In the genomic region with DNA sequence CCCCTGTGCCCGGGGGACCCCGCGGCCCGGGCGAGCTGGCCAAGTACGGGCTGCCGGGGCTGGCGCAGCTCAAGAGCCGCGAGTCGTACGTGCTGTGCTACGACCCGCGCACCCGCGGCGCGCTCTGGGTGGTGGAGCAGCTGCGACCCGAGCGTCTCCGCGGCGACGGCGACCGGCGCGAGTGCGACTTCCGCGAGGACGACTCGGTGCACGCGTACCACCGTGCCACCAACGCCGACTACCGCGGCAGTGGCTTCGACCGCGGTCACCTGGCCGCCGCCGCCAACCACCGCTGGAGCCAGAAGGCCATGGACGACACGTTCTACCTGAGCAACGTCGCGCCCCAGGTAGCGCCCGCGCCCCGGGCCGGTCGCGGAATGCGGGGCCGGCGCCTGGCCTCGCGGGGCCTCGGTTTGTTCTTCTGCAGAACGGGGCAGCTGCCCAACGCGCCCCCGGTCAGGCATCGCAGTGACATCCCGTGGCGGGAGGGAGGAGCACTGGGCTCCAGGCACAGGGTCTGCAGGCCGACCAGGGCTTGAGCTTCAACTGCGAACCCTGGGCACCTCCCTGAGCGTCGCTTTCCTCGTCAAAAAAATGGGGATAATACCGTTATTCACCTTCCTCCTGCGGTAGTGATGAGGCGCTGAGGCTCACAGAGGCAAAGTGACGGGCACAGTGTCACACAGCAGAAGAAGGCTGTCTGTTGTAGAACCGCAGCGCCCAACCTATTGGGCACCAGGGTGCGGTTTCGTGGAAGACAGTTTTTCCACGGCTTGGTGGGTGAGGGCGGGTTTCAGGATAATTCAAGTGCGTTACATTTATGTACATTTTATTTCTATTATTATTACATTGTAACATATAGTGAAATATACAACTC, we compare ENCODE assay signal across 8 cellular contexts. TPM values are rescaled to one million over a fixed set of nuclear protein-coding genes. Genes with fewer than 3 reads are reported as not detected.
DNase-seq lines count a peak whose midpoint lies in the region; ATAC-seq, FAIRE-seq and TF ChIP-seq lines count a peak whose summit lies in the region.

No MANE protein-coding gene starts in this region.

- no peaks in the 10 kb centered on the region for H3K9me1 ChIP-seq in endothelial cell of umbilical vein (replicated peaks; ENCODE audit: control insufficient read depth, extremely low read depth, insufficient read depth, low read length)

- intact Hi-C loops in endothelial cell of umbilical vein (cut with micrococcal nuclease) (loop anchor here (1.0 to 5.0 kb wide), 6 partner anchors 10 to 209 kb away; a partner anchor contains a TSS), mucosa of descending colon (cut with DNase I, micrococcal nuclease) (no loop called here)

- peak overlapping the region; percentile 14 for H3K4me2 ChIP-seq in endothelial cell of umbilical vein (ENCODE audit: insufficient read depth, low read length)

- H3K4me1 ChIP-seq in HEK293 (ENCODE audit: control insufficient read depth, insufficient read depth, low read length) (no peaks in the 10 kb centered on the region), endothelial cell of umbilical vein (ENCODE audit: control insufficient read depth, extremely low read depth, insufficient read depth, low read length) (peaks cover 6% of the 10 kb centered on the region), mucosa of descending colon (ENCODE audit: low read depth) (peaks cover 15% of the 10 kb centered on the region)

- POLR2A ChIA-PET in HEK293 (lab: Yijun Ruan, JAX) (interaction anchor here (1.0 to 4.1 kb wide), 17 partner anchors 10 to 262 kb away, joined by 3 to 94 read pairs (median 5); a partner anchor contains a TSS), endothelial cell of umbilical vein (lab: Charles Lee) (interaction anchor here (0.6 to 1.2 kb wide), 2 partner anchors 10 to 11 kb away, joined by 3 read pairs; a partner anchor contains a TSS)

- H3K4me3 ChIP-seq in GM12875 (ENCODE audit: low read depth, low read length), result peak overlapping the region; percentile 58
- peak overlapping the region; percentile 60 for H3K4me3 ChIP-seq in HEK293 (ENCODE audit: low read depth, low read length)
- H3K4me3 ChIP-seq in endothelial cell of umbilical vein (replicated peaks in 1 of 3; ENCODE audit: insufficient read depth in 1 of 3, low read depth in 1 of 3, low read length in 3 of 3), result peak overlapping the region in 2 of 3 experiments; percentile 57 to 63
- peak overlapping the region; percentile 46 for H3K4me3 ChIP-seq in mucosa of descending colon

- DNase-seq in MV-4-11 (lab: John Stamatoyannopoulos, UW) (peak; percentile 7), endothelial cell of umbilical vein (ENCODE audit: low read depth, low spot score) (peak; percentile 29), mucosa of descending colon (peak; percentile 40 to 71 (median 69)), DMS114 treated with DMSO at 0.1 percent for 48 hours (lab: John Stamatoyannopoulos, UW; ENCODE audit: unreplicated experiment) (no peak)
- peak; percentile 32 to 40 for DNase-seq in activated CD4-positive, alpha-beta T cell treated with anti-CD3 and anti-CD28 coated beads, Interleukin-2, amount 50 U/mL, for 4 hours
- peak; percentile 19 to 44 for DNase-seq in stimulated activated naive CD8-positive, alpha-beta T cell treated with anti-CD3 and anti-CD28 coated beads, Interleukin-15, amount 100 ng/mL, for 72 hours

- H3K9ac ChIP-seq in endothelial cell of umbilical vein (replicated peaks; ENCODE audit: extremely low read depth, insufficient read depth, low read length), result no peak overlapping the region

- CTCF ChIA-PET in HEK293 (lab: Yijun Ruan, JAX), result interaction anchor here (0.7 to 2.3 kb wide), 16 partner anchors 8 to 184 kb away, joined by 3 to 16 read pairs (median 6); no protein-coding TSS in a partner anchor
- CTCF ChIA-PET in endothelial cell of umbilical vein (lab: Charles Lee), result interaction anchor here (0.6 to 3.9 kb wide), 32 partner anchors 8 to 217 kb away, joined by 3 to 40 read pairs (median 5); a partner anchor contains a TSS

- H3K9me3 ChIP-seq in HEK293 (ENCODE audit: control insufficient read depth, insufficient read depth, low read depth, low read length) (no peaks in the 10 kb centered on the region), endothelial cell of umbilical vein (replicated peaks; ENCODE audit: control insufficient read depth, insufficient read depth, low read length) (no peaks in the 10 kb centered on the region), mucosa of descending colon (no peaks in the 10 kb centered on the region)

- H3K27me3 ChIP-seq in endothelial cell of umbilical vein (ENCODE audit: control insufficient read depth in 2 of 2, insufficient read depth in 2 of 2, low read length in 2 of 2), result no peaks in the 10 kb centered on the region

- H4K20me1 ChIP-seq in endothelial cell of umbilical vein (replicated peaks; ENCODE audit: control insufficient read depth, extremely low read depth, insufficient read depth, low read length), result no peaks in the 10 kb centered on the region

- dilution Hi-C loops in endothelial cell of umbilical vein (cut with MboI; ENCODE audit: extremely low pct_ligation_motif_present, low sequenced_read_pairs), result no loop called here

- no peaks in the 10 kb centered on the region for H3K79me2 ChIP-seq in endothelial cell of umbilical vein (ENCODE audit: control insufficient read depth, insufficient read depth, low read length)

- H3K27ac ChIP-seq in HEK293 (ENCODE audit: extremely low read depth, low read depth, low read length) (peak overlapping the region; percentile 74; the same call in 1 of the 2 replicates), endothelial cell of umbilical vein (ENCODE audit: insufficient read depth, low read depth, low read length) (no peak overlapping the region)

- H3K27me3 Mint-ChIP-seq in stimulated activated naive CD8-positive, alpha-beta T cell treated with anti-CD3 and anti-CD28 coated beads, Interleukin-15, amount 100 ng/mL, for 72 hours, result no peaks in the 10 kb centered on the region

- ATAC-seq in mucosa of descending colon, result peak; percentile 35
- ATAC-seq in stimulated activated naive CD8-positive, alpha-beta T cell treated with anti-CD3 and anti-CD28 coated beads, Interleukin-15, amount 100 ng/mL, for 72 hours, result peak; percentile 61

- TSS peak; percentile 24 for BruUV-seq in endothelial cell of umbilical vein (replicated peaks; lab: Mats Ljungman, UMichigan)

- peak overlapping the region; percentile 72 to 78 for H3K4me3 Mint-ChIP-seq in stimulated activated naive CD8-positive, alpha-beta T cell treated with anti-CD3 and anti-CD28 coated beads, Interleukin-15, amount 100 ng/mL, for 72 hours

- H3K36me3 ChIP-seq in HEK293 (ENCODE audit: control insufficient read depth in 2 of 2, insufficient read depth in 1 of 2, low read length in 2 of 2) (peaks cover 0 to 40% of the 10 kb centered on the region in 2 experiments; a peak in 1 of 3 replicates), endothelial cell of umbilical vein (ENCODE audit: control insufficient read depth in 2 of 2, extremely low read depth in 1 of 2, insufficient read depth in 2 of 2, low read length in 2 of 2) (peaks cover 0 to 25% of the 10 kb centered on the region in 2 experiments), mucosa of descending colon (ENCODE audit: low read depth) (no peaks in the 10 kb centered on the region)

- peaks cover 32% of the 10 kb centered on the region for H3K4me1 Mint-ChIP-seq in stimulated activated naive CD8-positive, alpha-beta T cell treated with anti-CD3 and anti-CD28 coated beads, Interleukin-15, amount 100 ng/mL, for 72 hours

- H3K27ac Mint-ChIP-seq in stimulated activated naive CD8-positive, alpha-beta T cell treated with anti-CD3 and anti-CD28 coated beads, Interleukin-15, amount 100 ng/mL, for 72 hours, result peak overlapping the region in 1 of 2 donors; percentile 89

- H2AFZ ChIP-seq in endothelial cell of umbilical vein (ENCODE audit: low read depth, low read length), result peak overlapping the region; percentile 68

- FAIRE-seq in endothelial cell of umbilical vein (lab: Jason Lieb, UNC), result peak; percentile 8

- TF ChIP-seq CTCF in GM12875 (IDR thresholded peaks at IDR 0.05; ENCODE audit: borderline replicate concordance, insufficient read depth, low read depth, low read length) (no peak), HEK293 (tag by site-specific recombination; IDR thresholded peaks at IDR 0.05) (peak; percentile 47; the same call in 1 of the 2 replicates), endothelial cell of umbilical vein (IDR thresholded peaks at IDR 0.05; ENCODE audit: extremely low read depth in 1 of 2, insufficient read depth in 1 of 2, low read depth in 1 of 2, low read length in 2 of 2) (peak in 1 of 2 donors; percentile 10), mucosa of descending colon (IDR thresholded peaks at IDR 0.05) (no peak)

- H3K9me3 Mint-ChIP-seq in stimulated activated naive CD8-positive, alpha-beta T cell treated with anti-CD3 and anti-CD28 coated beads, Interleukin-15, amount 100 ng/mL, for 72 hours, result no peaks in the 10 kb centered on the region

- TF ChIP-seq POLR2A in endothelial cell of umbilical vein (IDR thresholded peaks at IDR 0.05; ENCODE audit: low read depth, low read length), result no peak

RNA-seq across cellular contexts. Expression of a gene that starts 0.8 kb away (rescaled TPM):
- total RNA-seq in endothelial cell of umbilical vein, result 17.9 and 18.0 TPM in 2 replicates
- 21.1 and 26.4 TPM in 2 replicates for polyA plus RNA-seq in endothelial cell of umbilical vein
- 15.2 and 16.0 TPM in 2 replicates for polyA plus RNA-seq in endothelial cell of umbilical vein (2011; cell fraction: cytosol; rRNA removed)
- 6.8 and 7.7 TPM in 2 replicates for polyA plus RNA-seq in endothelial cell of umbilical vein (2011; cell fraction: nucleus; rRNA removed)
- polyA plus RNA-seq in endothelial cell of umbilical vein (2012), result 7.2 and 9.2 TPM in 2 replicates
- 6.4 and 7.1 TPM in 2 replicates for polyA minus RNA-seq in endothelial cell of umbilical vein
- 49.8 TPM for polyA minus RNA-seq in endothelial cell of umbilical vein (2011; cell fraction: cytosol; rRNA and poly(A)+ RNA removed)
- 1.4 and 2.2 TPM in 2 replicates for polyA minus RNA-seq in endothelial cell of umbilical vein (2011; cell fraction: nucleus; rRNA and poly(A)+ RNA removed)
- total RNA-seq in mucosa of descending colon, result 10 to 100 TPM; 30.2 to 56.1 (median 37.9) TPM

RNA-seq across cellular contexts. Expression of a gene that starts 10.5 kb away (rescaled TPM):
- 51.6 and 59.3 TPM in 2 replicates for total RNA-seq in endothelial cell of umbilical vein
- 50.4 and 51.4 TPM in 2 replicates for polyA plus RNA-seq in endothelial cell of umbilical vein
- 34.2 and 38.7 TPM in 2 replicates for polyA plus RNA-seq in endothelial cell of umbilical vein (2011; cell fraction: cytosol; rRNA removed)
- 71.3 and 80.1 TPM in 2 replicates for polyA plus RNA-seq in endothelial cell of umbilical vein (2011; cell fraction: nucleus; rRNA removed)
- polyA plus RNA-seq in endothelial cell of umbilical vein (2012), result 35.6 and 37.8 TPM in 2 replicates
- 31.5 and 35.9 TPM in 2 replicates for polyA minus RNA-seq in endothelial cell of umbilical vein
- 27.5 TPM for polyA minus RNA-seq in endothelial cell of umbilical vein (2011; cell fraction: cytosol; rRNA and poly(A)+ RNA removed)
- polyA minus RNA-seq in endothelial cell of umbilical vein (2011; cell fraction: nucleus; rRNA and poly(A)+ RNA removed), result 14.3 and 17.9 TPM in 2 replicates
- total RNA-seq in mucosa of descending colon, result 10 to 100 TPM; 31.6 to 35.5 (median 31.7) TPM

RNA-seq across cellular contexts. Expression of a gene that starts 32.0 kb away (rescaled TPM):
- total RNA-seq in endothelial cell of umbilical vein (34.9 and 35.1 TPM in 2 replicates), mucosa of descending colon (10 to 100 TPM; 20.6 to 30.6 (median 25.9) TPM)
- 41.9 and 43.9 TPM in 2 replicates for polyA plus RNA-seq in endothelial cell of umbilical vein
- polyA plus RNA-seq in endothelial cell of umbilical vein (2011; cell fraction: cytosol; rRNA removed), result 35.9 and 40.9 TPM in 2 replicates
- 44.8 and 47.7 TPM in 2 replicates for polyA plus RNA-seq in endothelial cell of umbilical vein (2011; cell fraction: nucleus; rRNA removed)
- polyA plus RNA-seq in endothelial cell of umbilical vein (2012), result 31.9 and 33.8 TPM in 2 replicates
- 33.2 and 42.0 TPM in 2 replicates for polyA minus RNA-seq in endothelial cell of umbilical vein
- 11.6 TPM for polyA minus RNA-seq in endothelial cell of umbilical vein (2011; cell fraction: cytosol; rRNA and poly(A)+ RNA removed)
- 10.9 and 13.1 TPM in 2 replicates for polyA minus RNA-seq in endothelial cell of umbilical vein (2011; cell fraction: nucleus; rRNA and poly(A)+ RNA removed)

RNA-seq across cellular contexts. Expression of a gene that starts 47.4 kb away (rescaled TPM):
- total RNA-seq in endothelial cell of umbilical vein, result 23.0 and 24.9 TPM in 2 replicates
- 29.9 and 45.5 TPM in 2 replicates for polyA plus RNA-seq in endothelial cell of umbilical vein
- 27.0 and 31.9 TPM in 2 replicates for polyA plus RNA-seq in endothelial cell of umbilical vein (2011; cell fraction: cytosol; rRNA removed)
- 25.4 and 31.8 TPM in 2 replicates for polyA plus RNA-seq in endothelial cell of umbilical vein (2011; cell fraction: nucleus; rRNA removed)
- polyA plus RNA-seq in endothelial cell of umbilical vein (2012), result 16.5 and 19.6 TPM in 2 replicates
- 35.0 and 45.4 TPM in 2 replicates for polyA minus RNA-seq in endothelial cell of umbilical vein
- polyA minus RNA-seq in endothelial cell of umbilical vein (2011; cell fraction: cytosol; rRNA and poly(A)+ RNA removed), result 25.9 TPM
- polyA minus RNA-seq in endothelial cell of umbilical vein (2011; cell fraction: nucleus; rRNA and poly(A)+ RNA removed), result 14.7 and 17.0 TPM in 2 replicates
- total RNA-seq in mucosa of descending colon, result 10 to 100 TPM; 54.7 to 71.3 (median 68.8) TPM
